Comparison of ENCODE assay signal across 8 cellular contexts in genomic region chr3:48440590-48440958, GRCh38. TPM values are rescaled to one million over a fixed set of nuclear protein-coding genes. Genes with fewer than 3 reads are reported as not detected.
DNase-seq lines count a peak whose midpoint lies in the region; FAIRE-seq and TF ChIP-seq lines count a peak whose summit lies in the region.

No MANE protein-coding gene starts in this region.

- no peaks in the 10 kb centered on the region for H3K9me3 Mint-ChIP-seq in dendritic cell treated with granulocyte-macrophage colony-stimulating factor and Interleukin-4, amounts not matched to agents 40 ng/mL and 50 ng/mL, for 4 days

- H3K36me3 ChIP-seq in mucosa of stomach (ENCODE audit: control insufficient read depth, insufficient read depth, low read length), result no peaks in the 10 kb centered on the region

- peaks cover 14% of the 10 kb centered on the region for H3K4me1 ChIP-seq in mucosa of stomach (ENCODE audit: control insufficient read depth, insufficient read depth, low read length)

- no peaks in the 10 kb centered on the region for H3K9me3 ChIP-seq in mucosa of stomach (ENCODE audit: control insufficient read depth, low read length)

- H3K9ac ChIP-seq in mucosa of stomach (ENCODE audit: low read length), result peak overlapping the region; percentile 93

- peak overlapping the region; percentile 87 for H3K4me3 Mint-ChIP-seq in dendritic cell treated with granulocyte-macrophage colony-stimulating factor and Interleukin-4, amounts not matched to agents 40 ng/mL and 50 ng/mL, for 4 days

- peak overlapping the region; percentile 86 for H3K27ac Mint-ChIP-seq in dendritic cell treated with granulocyte-macrophage colony-stimulating factor and Interleukin-4, amounts not matched to agents 40 ng/mL and 50 ng/mL, for 4 days

- peaks cover 51% of the 10 kb centered on the region for H3K36me3 Mint-ChIP-seq in dendritic cell treated with granulocyte-macrophage colony-stimulating factor and Interleukin-4, amounts not matched to agents 40 ng/mL and 50 ng/mL, for 4 days (ENCODE audit: low read depth)

- TF ChIP-seq POLR2A in GM12891 (IDR thresholded peaks at IDR 0.05; ENCODE audit: low read depth, low read length) (no peak), NB4 (IDR thresholded peaks at IDR 0.05; ENCODE audit: extremely low read depth, insufficient read length) (no peak)

- H3K4me1 Mint-ChIP-seq in dendritic cell treated with granulocyte-macrophage colony-stimulating factor and Interleukin-4, amounts not matched to agents 40 ng/mL and 50 ng/mL, for 4 days (ENCODE audit: low read depth), result peaks cover 10% of the 10 kb centered on the region

- H3K27me3 Mint-ChIP-seq in dendritic cell treated with granulocyte-macrophage colony-stimulating factor and Interleukin-4, amounts not matched to agents 40 ng/mL and 50 ng/mL, for 4 days, result no peaks in the 10 kb centered on the region

- intact Hi-C loops in dendritic cell treated with granulocyte-macrophage colony-stimulating factor and Interleukin-4, amounts not matched to agents 40 ng/mL and 50 ng/mL, for 4 days (cut with micrococcal nuclease), result no loop called here

- FAIRE-seq in GM12891 (lab: Jason Lieb, UNC), result peak; percentile 61

- TF ChIP-seq CTCF in NB4 (IDR thresholded peaks at IDR 0.05; ENCODE audit: low read depth, low read length) (no peak), GM20000 (IDR thresholded peaks at IDR 0.05; ENCODE audit: extremely low read depth, missing control alignments) (no peak)

- H3K4me3 ChIP-seq in NB4 (ENCODE audit: low read depth, low read length), result peak overlapping the region; percentile 99
- H3K4me3 ChIP-seq in mucosa of stomach (ENCODE audit: low read length), result peak overlapping the region; percentile 98

- H3K27me3 ChIP-seq in mucosa of stomach (ENCODE audit: control insufficient read depth, insufficient read depth, low read length), result no peaks in the 10 kb centered on the region

- DNase-seq in GM12891 (ENCODE audit: insufficient read length, low spot score), result no peak
- no peak for DNase-seq in NB4 (ENCODE audit: low read depth)
- DNase-seq in inferior parietal cortex (ENCODE audit: extremely low spot score), result no peak
- DNase-seq in COLO668 (lab: John Stamatoyannopoulos, UW; ENCODE audit: unreplicated experiment), result no peak
- DNase-seq in GM20000 (ENCODE audit: low spot score), result no peak
- DNase-seq in NCI-H1105 treated with DMSO at 0.1 percent for 48 hours (lab: John Stamatoyannopoulos, UW), result no peak

TF ChIP-seq in GM12891, 5 proteins besides CTCF, POLR2A, EP300 and RAD21:
- TF ChIP-seq POLR2AphosphoS5 (IDR thresholded peaks at IDR 0.05; ENCODE audit: low read depth, low read length) (no peak; the same call in 1 of the 2 replicates), POU2F2 (IDR thresholded peaks at IDR 0.05; ENCODE audit: low read depth, low read length) (no peak), SPI1 (IDR thresholded peaks at IDR 0.05; ENCODE audit: low read depth, low read length) (no peak), PAX5 (IDR thresholded peaks at IDR 0.05; ENCODE audit: insufficient read depth, low read length, severe bottlenecking) (no peak), TAF1 (IDR thresholded peaks at IDR 0.05; ENCODE audit: low read depth, low read length) (no peak)

RNA-seq across cellular contexts. Expression of gene TMA7, which starts 0.5 kb away (rescaled TPM):
- 678 TPM for polyA plus RNA-seq in GM12891 (2012; ENCODE audit: low read depth, missing spikeins)

RNA-seq across cellular contexts. Expression of gene CCDC51, which starts 0.7 kb away (rescaled TPM):
- 15.6 TPM for polyA plus RNA-seq in GM12891 (2012; ENCODE audit: low read depth, missing spikeins)

RNA-seq across cellular contexts. Expression of gene ATRIP, which starts 6.0 kb away (rescaled TPM):
- 6.0 TPM for polyA plus RNA-seq in GM12891 (2012; ENCODE audit: low read depth, missing spikeins)

RNA-seq across cellular contexts. Expression of gene PLXNB1, which starts 10.7 kb away (rescaled TPM):
- 9.8 TPM for polyA plus RNA-seq in GM12891 (2012; ENCODE audit: low read depth, missing spikeins)
